In the genomic region with DNA sequence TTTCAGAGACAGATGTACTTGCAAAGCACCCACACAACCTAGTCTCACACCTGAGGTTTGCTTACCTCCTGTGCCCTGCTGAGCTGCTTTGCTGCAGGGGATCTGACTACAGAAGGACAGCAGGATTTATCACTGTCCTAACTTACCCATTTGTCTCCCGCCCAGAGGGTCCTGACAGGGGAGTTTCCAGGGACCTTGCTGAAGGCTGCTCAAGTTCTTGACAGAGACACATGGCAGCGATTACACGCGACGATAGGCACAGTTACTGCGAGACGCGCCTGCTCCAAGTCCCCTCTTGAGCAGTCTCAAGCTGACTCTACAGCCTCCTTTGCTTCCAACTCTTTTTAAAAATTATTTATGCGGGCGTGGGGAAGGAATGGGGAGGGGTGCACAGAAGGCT, we compare ENCODE assay signal across 17 cellular contexts.
"Had no signal": no experiment of that assay in that cellular context is flagged by ENCODE, and none has a peak within 500 bp of the region (broad histone marks: within the 10 kb centered on the region; RNA-seq: fewer than 3 reads in every experiment).

No MANE protein-coding gene starts in this region.

- ATAC-seq: gastroesophageal sphincter; left cardiac atrium; naive thymus-derived CD4-positive, alpha-beta T cell; stimulated activated naive CD8-positive, alpha-beta T cell treated with anti-CD3 and anti-CD28 coated beads, Interleukin-15, Interleukin-2, amounts not matched to agents 100 U/mL and 50 U/mL, for 24 hours; T-helper 17 cell; upper lobe of right lung had no signal

- H3K4me2 ChIP-seq: hepatocyte had no signal

- H3K79me2 ChIP-seq: hepatocyte had no signal

- H3K4me3 ChIP-seq: gastroesophageal sphincter, hepatocyte, lung, upper lobe of right lung had no signal

- H2AFZ ChIP-seq: hepatocyte had no signal

- H3K27me3 ChIP-seq: upper lobe of right lung had no signal

- H3K36me3 ChIP-seq: gastroesophageal sphincter, upper lobe of right lung had no signal

- H3K9me3 ChIP-seq: gastroesophageal sphincter, upper lobe of right lung had no signal

- DNase-seq: activated CD4-positive, alpha-beta T cell treated with anti-CD3 and anti-CD28 coated beads, Interleukin-2, amount 50 U/mL, for 1 hour; activated CD4-positive, CD25-positive, alpha-beta regulatory T cell; activated effector memory CD4-positive, alpha-beta T cell treated with Interleukin-2 at 50 U/mL for 16 hours; cortex of kidney; effector memory CD4-positive, alpha-beta T cell; immature natural killer cell; left cardiac atrium; naive thymus-derived CD4-positive, alpha-beta T cell; stimulated activated CD4-positive, alpha-beta T cell treated with anti-CD3 and anti-CD28 coated beads, Interleukin-4, amount 100 ng/mL, for 1 hour; stimulated activated CD8-positive, alpha-beta memory T cell treated with anti-CD3 and anti-CD28 coated beads, Interleukin-4, amount 100 ng/mL, for 48 hours; stimulated activated naive CD8-positive, alpha-beta T cell treated with anti-CD3 and anti-CD28 coated beads, Interleukin-15, Interleukin-2, amounts not matched to agents 100 U/mL and 50 U/mL, for 24 hours; T-helper 17 cell; upper lobe of right lung had no signal

- H3K4me1 ChIP-seq: upper lobe of right lung had no signal

- H3K27ac ChIP-seq: epithelial cell of prostate, gastroesophageal sphincter, hepatocyte, upper lobe of right lung had no signal
